Comparison of ENCODE assay signal across 13 cellular contexts in the genomic region with DNA sequence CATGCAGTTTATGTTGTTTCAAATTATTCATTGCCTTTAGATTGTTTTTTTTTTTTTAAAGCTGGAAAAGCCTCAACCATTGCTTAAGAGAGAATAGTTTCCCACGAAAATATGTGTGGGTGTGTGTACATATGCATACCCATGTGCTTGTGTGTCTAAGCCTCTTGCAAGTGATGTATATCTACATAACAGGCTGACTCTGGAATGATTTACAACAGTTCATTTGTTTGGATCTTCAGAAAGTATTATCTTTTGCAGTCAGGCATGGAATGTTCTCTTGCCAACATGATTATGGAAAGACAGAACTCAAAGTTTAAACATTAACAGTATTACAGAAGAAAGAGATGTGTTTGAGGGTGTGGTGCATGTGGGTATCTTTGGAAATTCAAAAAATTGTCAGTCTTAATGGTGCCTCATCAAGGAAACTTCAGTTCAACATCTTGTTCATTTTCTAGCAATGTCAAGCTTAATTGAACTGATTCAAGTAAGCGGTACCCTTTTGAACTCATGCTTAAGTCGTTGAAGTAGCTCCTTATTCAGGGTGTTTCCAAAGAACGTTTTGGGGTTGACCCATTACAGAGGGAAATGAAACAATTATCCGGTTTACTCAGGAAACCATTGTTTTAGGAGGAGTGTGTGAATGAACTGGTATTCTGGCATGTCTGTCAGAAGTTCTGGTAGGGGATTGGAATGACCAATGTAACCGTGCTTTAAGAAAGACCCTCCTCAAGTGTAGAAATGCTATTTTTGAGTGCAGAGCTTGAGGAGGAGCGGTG.
DNase-seq lines count a peak whose midpoint lies in the region; TF ChIP-seq lines count a peak whose summit lies in the region.
"Had no signal": no experiment of that assay in that cellular context is flagged by ENCODE, and none has a peak within 500 bp of the region (broad histone marks: within the 10 kb centered on the region; RNA-seq: fewer than 3 reads in every experiment).

No MANE protein-coding gene starts in this region.

- no peaks in the 10 kb centered on the region for H3K9me3 ChIP-seq in adipocyte (ENCODE audit: control insufficient read depth, low read length)
- no peaks in the 10 kb centered on the region for H3K9me3 ChIP-seq in osteoblast (ENCODE audit: low read depth, low read length)
- H3K9me3 ChIP-seq in ovary = no peaks in the 10 kb centered on the region
- H3K9me3 ChIP-seq in Peyer's patch = no peaks in the 10 kb centered on the region
- H3K9me3 ChIP-seq: ascending aorta had no signal

- no peak overlapping the region for H3K4me3 Mint-ChIP-seq in CD14-positive monocyte
- H3K4me3 Mint-ChIP-seq: T-helper 1 cell treated with Interleukin-12 subunit alpha and Interleukin-12 subunit beta and Interleukin-4 antibody, amounts not matched to agents 30 μg/mL and 1 μg/mL, for 36 hours had no signal

- H2AFZ ChIP-seq in osteoblast (ENCODE audit: low read length) = no peak overlapping the region
- H2AFZ ChIP-seq: PC-9 had no signal

- no peak overlapping the region for H3K27ac Mint-ChIP-seq in CD14-positive monocyte
- H3K27ac Mint-ChIP-seq: T-helper 1 cell treated with Interleukin-12 subunit alpha and Interleukin-12 subunit beta and Interleukin-4 antibody, amounts not matched to agents 30 μg/mL and 1 μg/mL, for 36 hours had no signal

- H3K27ac ChIP-seq in osteoblast (ENCODE audit: low read depth, low read length) (peak overlapping the region; percentile 19), ovary (no peak overlapping the region), Peyer's patch (no peak overlapping the region)
- H3K27ac ChIP-seq: ascending aorta, PC-9 had no signal

- H3K36me3 ChIP-seq in adipocyte (ENCODE audit: control insufficient read depth, insufficient read depth, low read length, severe bottlenecking) (no peaks in the 10 kb centered on the region), osteoblast (ENCODE audit: insufficient read depth, low read length) (no peaks in the 10 kb centered on the region), ovary (no peaks in the 10 kb centered on the region), Peyer's patch (no peaks in the 10 kb centered on the region)
- H3K36me3 ChIP-seq: ascending aorta had no signal

- H3K4me2 ChIP-seq in osteoblast (ENCODE audit: insufficient read depth, low read length) = no peak overlapping the region
- H3K4me2 ChIP-seq: PC-9 had no signal

- peaks cover 0 to 2% (median 0%) of the 10 kb centered on the region in 7 donors for H3K9me3 Mint-ChIP-seq in CD14-positive monocyte
- H3K9me3 Mint-ChIP-seq: T-helper 1 cell treated with Interleukin-12 subunit alpha and Interleukin-12 subunit beta and Interleukin-4 antibody, amounts not matched to agents 30 μg/mL and 1 μg/mL, for 36 hours had no signal

- H3K4me1 ChIP-seq in adipocyte (ENCODE audit: control insufficient read depth, insufficient read depth, low read length) = peaks cover 5% of the 10 kb centered on the region
- peaks cover 11% of the 10 kb centered on the region for H3K4me1 ChIP-seq in osteoblast (ENCODE audit: insufficient read depth, low read length)
- no peaks in the 10 kb centered on the region for H3K4me1 ChIP-seq in ovary (ENCODE audit: insufficient read depth)
- H3K4me1 ChIP-seq in Peyer's patch = no peaks in the 10 kb centered on the region
- H3K4me1 ChIP-seq: ascending aorta had no signal

- H3K27me3 Mint-ChIP-seq in CD14-positive monocyte (ENCODE audit: low read depth in 3 of 3) = peaks cover 0 to 3% (median 0%) of the 10 kb centered on the region in 3 donors

- peak; percentile 97 for DNase-seq in EH (ENCODE audit: low read depth)
- DNase-seq in adipocyte (ENCODE audit: low read depth) = peak; percentile 93
- peak; percentile 91 for DNase-seq in fibroblast of pulmonary artery (ENCODE audit: low read depth)
- DNase-seq in osteoblast (ENCODE audit: insufficient read length, low spot score, missing footprints) = peak; percentile 57
- DNase-seq in NCI-H146 (lab: John Stamatoyannopoulos, UW) = no peak
- no peak for DNase-seq in ovary
- no peak for DNase-seq in Peyer's patch
- DNase-seq in CD14-positive monocyte (ENCODE audit: low spot score) = no peak
- DNase-seq: activated T-cell treated with anti-CD3 and anti-CD28 coated beads, Interleukin-2, amount 50 U/mL, for 48 hours; NCI-H2227 treated with DMSO at 0.1 percent for 48 hours; PC-9 had no signal

- H3K4me1 Mint-ChIP-seq in CD14-positive monocyte = no peaks in the 10 kb centered on the region

- no peaks in the 10 kb centered on the region for H3K36me3 Mint-ChIP-seq in CD14-positive monocyte

- H3K4me3 ChIP-seq in adipocyte (ENCODE audit: low read length) = no peak overlapping the region
- no peak overlapping the region for H3K4me3 ChIP-seq in fibroblast of pulmonary artery (replicated peaks; ENCODE audit: low read depth, low read length)
- no peak overlapping the region for H3K4me3 ChIP-seq in osteoblast (ENCODE audit: insufficient read depth, low read length)
- no peak overlapping the region for H3K4me3 ChIP-seq in ovary
- H3K4me3 ChIP-seq in Peyer's patch = no peak overlapping the region
- H3K4me3 ChIP-seq: ascending aorta, PC-9 had no signal

- no peaks in the 10 kb centered on the region for H4K20me1 ChIP-seq in osteoblast (ENCODE audit: insufficient read depth, low read length)

- intact Hi-C loops in ovary (cut with DNase I) (no loop called here), CD14-positive monocyte (cut with micrococcal nuclease) (no loop called here)

- no peaks in the 10 kb centered on the region for H3K27me3 ChIP-seq in adipocyte (replicated peaks; ENCODE audit: control insufficient read depth, insufficient read depth, low read length)
- H3K27me3 ChIP-seq in osteoblast (ENCODE audit: insufficient read depth, low read length) = no peaks in the 10 kb centered on the region
- no peaks in the 10 kb centered on the region for H3K27me3 ChIP-seq in ovary
- no peaks in the 10 kb centered on the region for H3K27me3 ChIP-seq in Peyer's patch
- H3K27me3 ChIP-seq: ascending aorta had no signal

- no peak for TF ChIP-seq POLR2A in ovary (IDR thresholded peaks at IDR 0.05)
- TF ChIP-seq POLR2A in Peyer's patch (IDR thresholded peaks at IDR 0.05) = no peak

- TF ChIP-seq EP300 in ovary (IDR thresholded peaks at IDR 0.05) = no peak

- WGBS in ovary, 3 donors = 53 to 61% (median 59%) methylated on average over 7 of the region's 7 CpGs

- H3K9ac ChIP-seq in adipocyte (ENCODE audit: low read length) = no peak overlapping the region

- TF ChIP-seq CTCF in fibroblast of pulmonary artery (IDR thresholded peaks at IDR 0.05; ENCODE audit: low read length, missing control alignments) = no peak
- TF ChIP-seq CTCF in osteoblast (IDR thresholded peaks at IDR 0.05; ENCODE audit: extremely low read depth, low read depth, low read length) = no peak
- no peak for TF ChIP-seq CTCF in ovary (IDR thresholded peaks at IDR 0.05)
- TF ChIP-seq CTCF in Peyer's patch (IDR thresholded peaks at IDR 0.05) = no peak
- no peak for TF ChIP-seq CTCF in CD14-positive monocyte (IDR thresholded peaks at IDR 0.05)

- H3K79me2 ChIP-seq in osteoblast (ENCODE audit: insufficient read depth, low read length) = no peaks in the 10 kb centered on the region

Comparison
In these comparisons a context has a peak if more than half of its experiments do, and no peak if none do; other contexts are left out.
1. DNase-seq: peak in EH (single experiment), adipocyte (single experiment), fibroblast of pulmonary artery (single experiment) and osteoblast (single experiment); none in NCI-H146 (single experiment), ovary (0 of 5), Peyer's patch (0 of 3) and CD14-positive monocyte (single experiment).